ENCODE assay signal across 15 cellular contexts in genomic region chr17:76534831-76535732, GRCh38. TPM values are rescaled to one million over a fixed set of nuclear protein-coding genes. Genes with fewer than 3 reads are reported as not detected.
DNase-seq lines count a peak whose midpoint lies in the region; ATAC-seq and TF ChIP-seq lines count a peak whose summit lies in the region.
"Had no signal": no experiment of that assay in that cellular context is flagged by ENCODE, and none has a peak within 500 bp of the region (broad histone marks: within the 10 kb centered on the region; RNA-seq: fewer than 3 reads in every experiment).

No MANE protein-coding gene starts in this region.

- H3K36me3 ChIP-seq in breast epithelium (no peaks in the 10 kb centered on the region), colonic mucosa (no peaks in the 10 kb centered on the region), upper lobe of left lung (no peaks in the 10 kb centered on the region), body of pancreas (replicated peaks in 1 of 2; ENCODE audit: insufficient read depth in 1 of 2, low read depth in 2 of 2) (no peaks in the 10 kb centered on the region), GM23338 (ENCODE audit: insufficient read depth) (no peaks in the 10 kb centered on the region)
- H3K36me3 ChIP-seq: brain microvascular endothelial cell had no signal

- H3K27ac ChIP-seq in breast epithelium = peak overlapping the region; percentile 59 to 92
- H3K27ac ChIP-seq in colonic mucosa = no peak overlapping the region
- H3K27ac ChIP-seq in upper lobe of left lung = peak overlapping the region in 3 of 4 donors; percentile 38 to 75 (median 42)
- peak overlapping the region in 1 of 4 donors; percentile 10 for H3K27ac ChIP-seq in body of pancreas
- H3K27ac ChIP-seq in GM23338 (ENCODE audit: low read depth) = no peak overlapping the region
- H3K27ac ChIP-seq: brain microvascular endothelial cell had no signal

- H3K36me3 Mint-ChIP-seq in MCF 10A (ENCODE audit: insufficient read depth, unreplicated experiment) = no peaks in the 10 kb centered on the region
- H3K36me3 Mint-ChIP-seq in naive thymus-derived CD8-positive, alpha-beta T cell = peaks cover 0 to 2% (median 0%) of the 10 kb centered on the region in 3 donors
- H3K36me3 Mint-ChIP-seq in GM23338 (ENCODE audit: low read depth) = no peaks in the 10 kb centered on the region
- H3K36me3 Mint-ChIP-seq: activated CD8-positive, alpha-beta memory T cell treated with anti-CD3 and anti-CD28 coated beads, Interleukin-2, amount 10 ng/mL, durations not matched to agents 7 days and 5 days; immature natural killer cell had no signal

- H2AFZ ChIP-seq in GM23338 = no peak overlapping the region

- H3K4me1 ChIP-seq in breast epithelium = peaks cover 3 to 11% of the 10 kb centered on the region in 2 donors
- peaks cover 3% of the 10 kb centered on the region for H3K4me1 ChIP-seq in colonic mucosa
- H3K4me1 ChIP-seq in upper lobe of left lung = peaks cover 32 to 46% (median 38%) of the 10 kb centered on the region in 4 donors
- peaks cover 15% of the 10 kb centered on the region for H3K4me1 ChIP-seq in body of pancreas
- no peaks in the 10 kb centered on the region; the same call in 1 of the 2 replicates for H3K4me1 ChIP-seq in GM23338 (ENCODE audit: insufficient read depth)

- POLR2A ChIA-PET in MCF 10A (lab: Yijun Ruan, JAX) = interaction anchor here (1.2 to 1.7 kb wide), 2 partner anchors 16 to 23 kb away, joined by 4 read pairs; no protein-coding TSS in a partner anchor
- POLR2A ChIA-PET in naive thymus-derived CD8-positive, alpha-beta T cell (lab: Charles Lee) = no interaction called here

- H3F3A ChIP-seq in GM23338 (replicated peaks; ENCODE audit: low read depth) = 0 out of 2 replicates have a peak, but pooled peaks cover 10% of the 10 kb centered on the region

- H3K9me3 ChIP-seq in breast epithelium = no peaks in the 10 kb centered on the region
- no peaks in the 10 kb centered on the region for H3K9me3 ChIP-seq in colonic mucosa
- no peaks in the 10 kb centered on the region for H3K9me3 ChIP-seq in upper lobe of left lung
- no peaks in the 10 kb centered on the region for H3K9me3 ChIP-seq in body of pancreas
- H3K9me3 ChIP-seq: Caco-2 had no signal

- H3K27ac Mint-ChIP-seq in MCF 10A (ENCODE audit: low read depth, unreplicated experiment) = no peak overlapping the region
- H3K27ac Mint-ChIP-seq in naive thymus-derived CD8-positive, alpha-beta T cell = peak overlapping the region in 6 of 10 donors; percentile 8 to 91 (median 58)
- H3K27ac Mint-ChIP-seq in GM23338 = no peak overlapping the region
- H3K27ac Mint-ChIP-seq: activated B cell treated with CpG ODN at 0.5 μM for 24 hours; activated CD8-positive, alpha-beta memory T cell treated with anti-CD3 and anti-CD28 coated beads, Interleukin-2, amount 10 ng/mL, durations not matched to agents 7 days and 5 days had no signal

- H3K9me2 ChIP-seq in GM23338 (ENCODE audit: insufficient read depth) = no peaks in the 10 kb centered on the region

- BruUV-seq in MCF 10A (replicated peaks; lab: Mats Ljungman, UMichigan) = no TSS peak

- H3K9ac ChIP-seq in colonic mucosa (ENCODE audit: low read depth in 2 of 2, low read length in 2 of 2) = peak overlapping the region; percentile 0 to 61

- no peak for DNase-seq in breast epithelium (ENCODE audit: low spot score in 2 of 2)
- no peak for DNase-seq in MCF 10A (ENCODE audit: unreplicated experiment)
- no peak for DNase-seq in colonic mucosa
- peak in 1 of 10 donors; percentile 57 for DNase-seq in naive thymus-derived CD8-positive, alpha-beta T cell
- DNase-seq in upper lobe of left lung = no peak
- DNase-seq in pons (ENCODE audit: low spot score) = no peak
- no peak for DNase-seq in body of pancreas
- no peak for DNase-seq in GM23338 (ENCODE audit: low spot score)
- DNase-seq: activated B cell treated with CpG ODN at 0.5 μM for 24 hours; activated CD8-positive, alpha-beta memory T cell treated with anti-CD3 and anti-CD28 coated beads, Interleukin-2, amount 10 ng/mL, durations not matched to agents 7 days and 5 days; brain microvascular endothelial cell; Caco-2; immature natural killer cell; NCI-H446; stimulated activated CD4-positive, alpha-beta T cell treated with anti-CD3 and anti-CD28 coated beads, Interleukin-1b, Interleukin-23, amount 100 ng/mL, for 48 hours had no signal

- H3K4me3 Mint-ChIP-seq in MCF 10A (ENCODE audit: unreplicated experiment) (no peak overlapping the region), GM23338 (no peak overlapping the region; the same call in 2 of the 3 replicates)
- peak overlapping the region in 6 of 10 donors; percentile 5 to 65 (median 28) for H3K4me3 Mint-ChIP-seq in naive thymus-derived CD8-positive, alpha-beta T cell
- H3K4me3 Mint-ChIP-seq: activated B cell treated with CpG ODN at 0.5 μM for 24 hours; activated CD8-positive, alpha-beta memory T cell treated with anti-CD3 and anti-CD28 coated beads, Interleukin-2, amount 10 ng/mL, durations not matched to agents 7 days and 5 days; immature natural killer cell had no signal

- H4K20me1 ChIP-seq in GM23338 (replicated peaks; ENCODE audit: insufficient read depth) = no peaks in the 10 kb centered on the region

- WGBS in upper lobe of left lung, 2 donors = 70 to 84% methylated on average over 5 to 6 of the region's 7 CpGs
- WGBS in body of pancreas, 2 donors = 67 to 81% methylated on average over 5 of the region's 7 CpGs

- no peak overlapping the region for H3K4me2 ChIP-seq in GM23338

- ATAC-seq in naive thymus-derived CD8-positive, alpha-beta T cell = no peak
- ATAC-seq in upper lobe of left lung (ENCODE audit: low FRiP score in 2 of 2) (no peak), body of pancreas (no peak), GM23338 (no peak)
- ATAC-seq: activated CD8-positive, alpha-beta memory T cell treated with anti-CD3 and anti-CD28 coated beads, Interleukin-2, amount 10 ng/mL, durations not matched to agents 7 days and 5 days had no signal

- TF ChIP-seq POLR2A in breast epithelium (IDR thresholded peaks at IDR 0.05) (no peak), upper lobe of left lung (IDR thresholded peaks at IDR 0.05) (no peak), body of pancreas (IDR thresholded peaks at IDR 0.05) (no peak)

- H3K9me3 Mint-ChIP-seq in MCF 10A (ENCODE audit: unreplicated experiment) (no peaks in the 10 kb centered on the region), GM23338 (no peaks in the 10 kb centered on the region; the same call in 2 of the 3 replicates)
- no peaks in the 10 kb centered on the region for H3K9me3 Mint-ChIP-seq in naive thymus-derived CD8-positive, alpha-beta T cell
- H3K9me3 Mint-ChIP-seq: activated B cell treated with CpG ODN at 0.5 μM for 24 hours, immature natural killer cell had no signal

- TF ChIP-seq CTCF in breast epithelium (IDR thresholded peaks at IDR 0.05) = no peak
- TF ChIP-seq CTCF in MCF 10A (IDR thresholded peaks at IDR 0.05; ENCODE audit: unreplicated experiment) = no peak
- TF ChIP-seq CTCF in colonic mucosa (IDR thresholded peaks at IDR 0.05) = no peak
- TF ChIP-seq CTCF in upper lobe of left lung (IDR thresholded peaks at IDR 0.05) = no peak
- TF ChIP-seq CTCF in body of pancreas (IDR thresholded peaks at IDR 0.05) = no peak
- TF ChIP-seq CTCF in GM23338 (conservative IDR thresholded peaks at IDR 0.05; ENCODE audit: low read depth in 2 of 2) = no peak

- CTCF ChIA-PET in MCF 10A (lab: Yijun Ruan, JAX) = interaction anchor here (2.0 kb wide), 1 partner anchor 12 kb away, joined by 6 read pairs; no protein-coding TSS in a partner anchor

- no peaks in the 10 kb centered on the region for H3K79me2 ChIP-seq in GM23338 (replicated peaks; ENCODE audit: insufficient read depth)

- H3K27me3 ChIP-seq in breast epithelium = peaks cover 0 to 7% of the 10 kb centered on the region in 2 donors
- H3K27me3 ChIP-seq in colonic mucosa = peaks cover 24% of the 10 kb centered on the region
- peaks cover 0 to 18% (median 10%) of the 10 kb centered on the region in 4 donors for H3K27me3 ChIP-seq in upper lobe of left lung
- peaks cover 0 to 10% of the 10 kb centered on the region in 2 donors for H3K27me3 ChIP-seq in body of pancreas
- peaks cover 47% of the 10 kb centered on the region for H3K27me3 ChIP-seq in GM23338 (ENCODE audit: insufficient read depth)
- H3K27me3 ChIP-seq: brain microvascular endothelial cell had no signal

- peaks cover 15% of the 10 kb centered on the region for H3K4me1 Mint-ChIP-seq in MCF 10A (ENCODE audit: insufficient read depth, unreplicated experiment)
- peaks cover 14 to 53% (median 36%) of the 10 kb centered on the region in 4 donors for H3K4me1 Mint-ChIP-seq in naive thymus-derived CD8-positive, alpha-beta T cell
- peaks cover 27% of the 10 kb centered on the region for H3K4me1 Mint-ChIP-seq in GM23338
- H3K4me1 Mint-ChIP-seq: activated CD8-positive, alpha-beta memory T cell treated with anti-CD3 and anti-CD28 coated beads, Interleukin-2, amount 10 ng/mL, durations not matched to agents 7 days and 5 days had no signal

- peak overlapping the region in 1 of 3 donors; percentile 86 for H3K4me3 ChIP-seq in breast epithelium
- no peak overlapping the region for H3K4me3 ChIP-seq in colonic mucosa
- no peak overlapping the region for H3K4me3 ChIP-seq in upper lobe of left lung
- H3K4me3 ChIP-seq in body of pancreas = no peak overlapping the region
- H3K4me3 ChIP-seq in GM23338 = no peak overlapping the region

- TF ChIP-seq EP300 in upper lobe of left lung (IDR thresholded peaks at IDR 0.05) = no peak

- H3K27me3 Mint-ChIP-seq in MCF 10A (ENCODE audit: insufficient read depth, unreplicated experiment) (no peaks in the 10 kb centered on the region), GM23338 (ENCODE audit: insufficient read depth, low read depth, poor library complexity) (peaks cover 40% of the 10 kb centered on the region)
- peaks cover 0 to 15% (median 5%) of the 10 kb centered on the region in 5 donors for H3K27me3 Mint-ChIP-seq in naive thymus-derived CD8-positive, alpha-beta T cell

- intact Hi-C loops in breast epithelium (cut with DNase I; ENCODE audit: low total_unique reads) (loop anchor here (10.0 kb wide), 1 partner anchor 160 kb away; no protein-coding TSS in a partner anchor), MCF 10A (cut with micrococcal nuclease) (no loop called here), colonic mucosa (cut with DNase I) (no loop called here), body of pancreas (cut with DNase I) (no loop called here)

RNA-seq across cellular contexts. Expression of gene CYGB, which starts 2.4 kb away (rescaled TPM):
- total RNA-seq in breast epithelium (10 to 100 TPM in 2 of 3 donors, 1 to 10 TPM in 1; 5.9 to 37.4 (median 27.2) TPM), MCF 10A (2022) (not detected in 2 replicates), colonic mucosa (1 to 10 TPM; 4.7 to 9.9 TPM), upper lobe of left lung (10 to 100 TPM in 5 of 6 donors, 1 to 10 TPM in 1; 6.4 to 33.9 (median 16.6) TPM), body of pancreas (10 to 100 TPM in 1 of 2 donors, 1 to 10 TPM in 1; 9.6 to 21.1 TPM)
- 1 to 10 TPM in 1 of 2 experiments, under 1 TPM in 1; 0.52 to 2.1 TPM for total RNA-seq in naive thymus-derived CD8-positive, alpha-beta T cell
- polyA plus RNA-seq in naive thymus-derived CD8-positive, alpha-beta T cell = 1 to 10 TPM in 1 of 3 donors, under 1 TPM in 2; 0.40 to 1.0 (median 0.53) TPM
- 1.7 and 2.1 TPM in 2 replicates for total RNA-seq in GM23338 (2014; rRNA removed; shearing (Covaris generic))
- 0.85 and 1.2 TPM in 2 replicates for polyA plus RNA-seq in GM23338 (2016; fragmentation: Nextera tagmentation; extraction: Ambion mirVana)
- total RNA-seq: activated CD8-positive, alpha-beta memory T cell treated with anti-CD3 and anti-CD28 coated beads, Interleukin-2, amount 10 ng/mL, durations not matched to agents 7 days and 5 days had no signal

RNA-seq across cellular contexts. Expression of gene PRCD, which starts 4.8 kb away (rescaled TPM):
- total RNA-seq in breast epithelium (1 to 10 TPM; 1.5 to 7.2 (median 4.9) TPM), MCF 10A (2022) (not detected in 2 replicates), colonic mucosa (1 to 10 TPM in 1 of 2 donors, under 1 TPM in 1; 0.29 to 1.2 TPM), upper lobe of left lung (10 to 100 TPM in 1 of 6 donors, 1 to 10 TPM in 4, not detected in 1; 3.0 to 13.9 (median 7.2) TPM), body of pancreas (1 to 10 TPM in 1 of 2 donors, under 1 TPM in 1; 0.52 to 4.6 TPM)
- total RNA-seq in naive thymus-derived CD8-positive, alpha-beta T cell = 1 to 10 TPM; 4.0 to 5.3 TPM
- polyA plus RNA-seq in naive thymus-derived CD8-positive, alpha-beta T cell = 10 to 100 TPM in 1 of 3 donors, 1 to 10 TPM in 2; 5.0 to 11.4 (median 7.1) TPM
- 0.38 and 0.50 TPM in 2 replicates for total RNA-seq in GM23338 (2014; rRNA removed; shearing (Covaris generic))
- 1.6 and 2.5 TPM in 2 replicates for polyA plus RNA-seq in GM23338 (2016; fragmentation: Nextera tagmentation; extraction: Ambion mirVana)
- total RNA-seq: activated CD8-positive, alpha-beta memory T cell treated with anti-CD3 and anti-CD28 coated beads, Interleukin-2, amount 10 ng/mL, durations not matched to agents 7 days and 5 days; Caco-2 had no signal

RNA-seq across cellular contexts. Expression of gene RHBDF2, which starts 33.9 kb away (rescaled TPM):
- total RNA-seq in breast epithelium (10 to 100 TPM; 13.4 to 35.5 (median 26.8) TPM), MCF 10A (2022) (17.5 and 33.4 TPM in 2 replicates), colonic mucosa (10 to 100 TPM; 11.6 to 23.9 TPM), upper lobe of left lung (100 to 1,000 TPM in 2 of 6 donors, 10 to 100 TPM in 4; 34.3 to 137 (median 47.6) TPM), body of pancreas (10 to 100 TPM; 23.1 to 48.1 TPM)
- 10 to 100 TPM; 59.4 to 62.4 TPM for total RNA-seq in naive thymus-derived CD8-positive, alpha-beta T cell
- 10 to 100 TPM in 1 of 3 donors, 1 to 10 TPM in 2; 4.8 to 10.2 (median 6.2) TPM for polyA plus RNA-seq in naive thymus-derived CD8-positive, alpha-beta T cell
- total RNA-seq in GM23338 (2014; rRNA removed; shearing (Covaris generic)) = 19.5 and 29.5 TPM in 2 replicates
- 9.4 and 10.5 TPM in 2 replicates for polyA plus RNA-seq in GM23338 (2016; fragmentation: Nextera tagmentation; extraction: Ambion mirVana)

RNA-seq across cellular contexts. Expression of gene ST6GALNAC2, which starts 50.6 kb away (rescaled TPM):
- total RNA-seq in breast epithelium (10 to 100 TPM; 10.5 to 39.8 (median 12.0) TPM), MCF 10A (2022) (5.0 and 7.7 TPM in 2 replicates), colonic mucosa (1 to 10 TPM; 3.8 to 6.3 TPM), upper lobe of left lung (10 to 100 TPM; 24.4 to 63.5 (median 39.8) TPM), body of pancreas (10 to 100 TPM in 1 of 2 donors, 1 to 10 TPM in 1; 6.9 to 10.1 TPM)
- under 1 TPM in 1 of 2 experiments, not detected in 1; 0.44 TPM for total RNA-seq in naive thymus-derived CD8-positive, alpha-beta T cell
- 1 to 10 TPM in 1 of 3 donors, not detected in 2; 1.1 TPM for polyA plus RNA-seq in naive thymus-derived CD8-positive, alpha-beta T cell
- total RNA-seq in GM23338 (2014; rRNA removed; shearing (Covaris generic)) = 0.31 TPM in 1 of 2 replicates, not detected in the other
- polyA plus RNA-seq in GM23338 (2016; fragmentation: Nextera tagmentation; extraction: Ambion mirVana) = not detected in 2 replicates
- total RNA-seq: activated B cell treated with CpG ODN at 0.5 μM for 24 hours; activated CD8-positive, alpha-beta memory T cell treated with anti-CD3 and anti-CD28 coated beads, Interleukin-2, amount 10 ng/mL, durations not matched to agents 7 days and 5 days had no signal

Comparison
In these comparisons a context has a peak if more than half of its experiments do, and no peak if none do; other contexts are left out.
1. H3K27ac ChIP-seq: peak in breast epithelium (2 of 2) and upper lobe of left lung (3 of 4); none in colonic mucosa (single experiment) and GM23338 (single experiment).
2. H3K27ac Mint-ChIP-seq: peak in naive thymus-derived CD8-positive, alpha-beta T cell (6 of 10); none in MCF 10A (single experiment) and GM23338 (single experiment).
3. H3K4me3 Mint-ChIP-seq: peak in naive thymus-derived CD8-positive, alpha-beta T cell (6 of 10); none in MCF 10A (single experiment) and GM23338 (single experiment).